In genomic region chr16:12609937-12610699, GRCh38 we compare ENCODE assay signal across 1 cellular context.
TF ChIP-seq lines count a peak whose summit lies in the region.

No MANE protein-coding gene starts in this region.

TF ChIP-seq in HepG2, 621 proteins besides CTCF, POLR2A, EP300 and RAD21 (continued from another document):
- no peak for TF ChIP-seq REST (IDR thresholded peaks at IDR 0.05; ENCODE audit: borderline replicate concordance in 1 of 2, low read depth in 1 of 2, low read length in 2 of 2)
- TF ChIP-seq HNF4G (IDR thresholded peaks at IDR 0.05; ENCODE audit: borderline replicate concordance, low read depth, low read length): no peak
- TF ChIP-seq HNF4G (CRISPR knock-in tag; IDR thresholded peaks at IDR 0.05; ENCODE audit: borderline replicate concordance, low read depth): no peak
- no peak for TF ChIP-seq E2F2 (CRISPR knock-in tag; IDR thresholded peaks at IDR 0.05; ENCODE audit: borderline replicate concordance)
- no peak; the same call in 1 of the 2 replicates for TF ChIP-seq FOXK1 (CRISPR knock-in tag; IDR thresholded peaks at IDR 0.05; ENCODE audit: borderline replicate concordance, low read depth)
- no peak for TF ChIP-seq HOXA7 (CRISPR knock-in tag; IDR thresholded peaks at IDR 0.05)
- no peak for TF ChIP-seq RORA (CRISPR knock-in tag; IDR thresholded peaks at IDR 0.05)
- no peak for TF ChIP-seq KDM2A (CRISPR knock-in tag; IDR thresholded peaks at IDR 0.05; ENCODE audit: borderline replicate concordance, low read depth)
- TF ChIP-seq CREM (IDR thresholded peaks at IDR 0.05): no peak
- no peak for TF ChIP-seq CREM (CRISPR knock-in tag; IDR thresholded peaks at IDR 0.05)
- TF ChIP-seq CEBPB (IDR thresholded peaks at IDR 0.05; ENCODE audit: borderline replicate concordance, low read depth, low read length): peak; percentile 14; the same call in 1 of the 2 replicates
- 0 out of 2 replicates have a peak, but pooled peaks have one; percentile 18 for TF ChIP-seq ZBTB20 (CRISPR knock-in tag; IDR thresholded peaks at IDR 0.05; ENCODE audit: borderline replicate concordance, low read depth)
- TF ChIP-seq ATF7-NPFF (CRISPR knock-in tag; IDR thresholded peaks at IDR 0.05; ENCODE audit: low read depth): no peak
- TF ChIP-seq ZNF563 (CRISPR knock-in tag; IDR thresholded peaks at IDR 0.05): no peak
- no peak for TF ChIP-seq ZNF780A (CRISPR knock-in tag; IDR thresholded peaks at IDR 0.05)
- TF ChIP-seq RCOR2 (CRISPR knock-in tag; IDR thresholded peaks at IDR 0.05): no peak
- TF ChIP-seq ZNF441 (CRISPR knock-in tag; IDR thresholded peaks at IDR 0.05; ENCODE audit: borderline replicate concordance): peak; percentile 84; the same call in 1 of the 2 replicates
- TF ChIP-seq NR2F1 (CRISPR knock-in tag; IDR thresholded peaks at IDR 0.05): no peak
- no peak for TF ChIP-seq CSRNP2 (CRISPR knock-in tag; conservative IDR thresholded peaks at IDR 0.05; ENCODE audit: low read depth)
- TF ChIP-seq SNAPC4 (CRISPR knock-in tag; IDR thresholded peaks at IDR 0.05): no peak
- no peak for TF ChIP-seq GZF1 (CRISPR knock-in tag; IDR thresholded peaks at IDR 0.05)
- TF ChIP-seq HHEX (CRISPR knock-in tag; IDR thresholded peaks at IDR 0.05): no peak
- peak; percentile 54; the same call in 1 of the 2 replicates for TF ChIP-seq ZNF451 (CRISPR knock-in tag; IDR thresholded peaks at IDR 0.05)
